ENCODE assay signal across 21 cellular contexts in the genomic region with DNA sequence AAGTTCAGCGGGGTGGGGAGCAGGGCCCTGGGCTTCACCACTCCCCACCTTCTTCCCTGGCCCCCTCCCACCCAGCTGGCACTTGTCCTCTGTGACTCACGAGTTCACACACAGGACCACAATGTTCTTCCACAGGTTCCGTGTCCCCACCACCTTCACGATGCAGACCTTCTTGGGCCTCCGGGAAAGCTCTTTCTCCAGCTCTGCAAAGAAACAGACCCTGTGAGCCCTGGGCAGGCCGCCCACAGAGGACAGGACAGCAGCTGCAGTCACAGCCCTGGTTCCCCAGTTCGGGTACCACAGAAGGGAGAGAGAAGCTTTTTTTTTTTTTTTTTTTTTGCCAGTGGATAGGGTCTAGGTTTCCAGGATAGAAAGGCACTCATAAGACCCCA. TPM values are rescaled to one million over a fixed set of nuclear protein-coding genes. Genes with fewer than 3 reads are reported as not detected.
DNase-seq lines count a peak whose midpoint lies in the region; ATAC-seq and TF ChIP-seq lines count a peak whose summit lies in the region.
"Had no signal": no experiment of that assay in that cellular context is flagged by ENCODE, and none has a peak within 500 bp of the region (broad histone marks: within the 10 kb centered on the region; RNA-seq: fewer than 3 reads in every experiment).

No MANE protein-coding gene starts in this region.

- TF ChIP-seq CTCF in right atrium auricular region (IDR thresholded peaks at IDR 0.05) (no peak), WTC11 (IDR thresholded peaks at IDR 0.05) (no peak), spleen (IDR thresholded peaks at IDR 0.05 in 8 of 11, conservative IDR thresholded peaks at IDR 0.05 in 3 of 11) (no peak)

- WGBS in spleen, 5 donors: 85 to 91% (median 86%) methylated on average over 7 of the region's 7 CpGs

- ATAC-seq in WTC11 (no peak), GM21360 (IDR thresholded peaks at IDR 0.05; ENCODE audit: unreplicated experiment) (no peak)
- ATAC-seq: K562, PC-3 had no signal

- H3K9me3 ChIP-seq in right atrium auricular region: no peaks in the 10 kb centered on the region
- no peaks in the 10 kb centered on the region for H3K9me3 ChIP-seq in spleen
- H3K9me3 ChIP-seq: MG63 had no signal

- H3K4me3 Mint-ChIP-seq in WTC11: no peak overlapping the region
- H3K4me3 Mint-ChIP-seq: CD14-positive monocyte had no signal

- H3K36me3 ChIP-seq in right atrium auricular region (no peaks in the 10 kb centered on the region), spleen (peaks cover 0 to under 1% (median 0%) of the 10 kb centered on the region in 6 donors)
- H3K36me3 ChIP-seq: MG63 had no signal

- intact Hi-C loops in cardiac septum (cut with DNase I) (loop anchor here (10.0 kb wide), 1 partner anchor 595 kb away; no protein-coding TSS in a partner anchor), spleen (cut with DNase I; ENCODE audit: low total_unique reads) (loop anchor here (10.0 kb wide), 1 partner anchor 165 kb away; a partner anchor contains a TSS)

- no peak for TF ChIP-seq POLR2A in spleen (IDR thresholded peaks at IDR 0.05)

- H3K27ac ChIP-seq in right atrium auricular region: no peak overlapping the region
- no peak overlapping the region for H3K27ac ChIP-seq in spleen

- DNase-seq in cardiac septum (ENCODE audit: low spot score) (peak; percentile 20), right atrium auricular region (ENCODE audit: low spot score) (no peak), WTC11 (ENCODE audit: low spot score) (peak; percentile 8), myocyte (ENCODE audit: low read depth) (peak; percentile 60), spleen (peak; percentile 58), NOMO-1 treated with dmso at 0.1 percent for 144 hours (lab: John Stamatoyannopoulos, UW; ENCODE audit: unreplicated experiment) (no peak)
- no peak for DNase-seq in activated effector memory CD4-positive, alpha-beta T cell treated with anti-CD3 and anti-CD28 coated beads, Interleukin-2, amount 50 U/mL, for 16 hours
- DNase-seq: AML-193, DMS53, GDM1, MG63, NCI-H1417, NCI-H1694 treated with DMSO at 0.1 percent for 48 hours, NCI-H446, NCI-H526 treated with DMSO at 0.1 percent for 48 hours, PC-3, RPMI8226, SHP77 treated with DMSO at 0.1 percent for 48 hours had no signal

- no peak overlapping the region for H3K4me3 ChIP-seq in right atrium auricular region
- H3K4me3 ChIP-seq in spleen: no peak overlapping the region
- H3K4me3 ChIP-seq: K562, MG63 had no signal

- no peaks in the 10 kb centered on the region for H3K27me3 Mint-ChIP-seq in WTC11 (ENCODE audit: low read depth)

- H3K36me3 Mint-ChIP-seq in WTC11: peaks cover 58% of the 10 kb centered on the region
- H3K36me3 Mint-ChIP-seq: CD14-positive monocyte had no signal

- H3K4me1 ChIP-seq in right atrium auricular region (peaks cover 0 to 7% of the 10 kb centered on the region in 2 donors), spleen (peaks cover 0 to 9% (median 0%) of the 10 kb centered on the region in 6 donors)

- H3K27me3 ChIP-seq in right atrium auricular region (no peaks in the 10 kb centered on the region), spleen (replicated peaks in 1 of 7) (no peaks in the 10 kb centered on the region)
- H3K27me3 ChIP-seq: MG63 had no signal

- H3K4me1 Mint-ChIP-seq in WTC11: no peaks in the 10 kb centered on the region
- H3K4me1 Mint-ChIP-seq: CD14-positive monocyte had no signal

- peak overlapping the region; percentile 16 for H3K27ac Mint-ChIP-seq in WTC11

- POLR2A ChIA-PET in WTC11 (lab: Charles Lee): no interaction called here

- CTCF ChIA-PET in WTC11 (lab: Charles Lee): interaction anchor here (1.6 kb wide), 1 partner anchor 81 kb away, joined by 4 read pairs; no protein-coding TSS in a partner anchor

- H3K9me3 Mint-ChIP-seq in WTC11: no peaks in the 10 kb centered on the region

TF ChIP-seq in WTC11, 78 proteins besides CTCF, POLR2A, EP300 and RAD21:
- TF ChIP-seq, protein P1, sequence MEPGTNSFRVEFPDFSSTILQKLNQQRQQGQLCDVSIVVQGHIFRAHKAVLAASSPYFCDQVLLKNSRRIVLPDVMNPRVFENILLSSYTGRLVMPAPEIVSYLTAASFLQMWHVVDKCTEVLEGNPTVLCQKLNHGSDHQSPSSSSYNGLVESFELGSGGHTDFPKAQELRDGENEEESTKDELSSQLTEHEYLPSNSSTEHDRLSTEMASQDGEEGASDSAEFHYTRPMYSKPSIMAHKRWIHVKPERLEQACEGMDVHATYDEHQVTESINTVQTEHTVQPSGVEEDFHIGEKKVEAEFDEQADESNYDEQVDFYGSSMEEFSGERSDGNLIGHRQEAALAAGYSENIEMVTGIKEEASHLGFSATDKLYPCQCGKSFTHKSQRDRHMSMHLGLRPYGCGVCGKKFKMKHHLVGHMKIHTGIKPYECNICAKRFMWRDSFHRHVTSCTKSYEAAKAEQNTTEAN (CRISPR knock-in tag; IDR thresholded peaks at IDR 0.05): no peak
TF ChIP-seq in WTC11: peak in this region for 0.

RNA-seq across cellular contexts. Expression of a gene that starts 30.9 kb away (rescaled TPM):
- total RNA-seq in cardiac septum (8.8 TPM), right atrium auricular region (10 to 100 TPM in 1 of 2 donors, 1 to 10 TPM in 1; 4.4 to 10.4 TPM), WTC11 (2021) (30.2 to 38.2 TPM (median 32.5 TPM) in 3 replicates), myocyte (16.8 and 43.0 TPM in 2 replicates), spleen (10 to 100 TPM; 12.1 to 21.0 (median 17.3) TPM)
- polyA plus RNA-seq in myocyte (2012): 29.4 TPM
- 10 to 100 TPM; 39.0 to 41.6 (median 39.6) TPM for polyA plus RNA-seq in spleen

Comparison
In these comparisons a context has a peak if more than half of its experiments do, and no peak if none do; other contexts are left out.
1. DNase-seq: peak in cardiac septum (single experiment), WTC11 (single experiment), myocyte (single experiment) and spleen (single experiment); none in right atrium auricular region (single experiment), NOMO-1 treated with dmso at 0.1 percent for 144 hours (single experiment) and activated effector memory CD4-positive, alpha-beta T cell treated with anti-CD3 and anti-CD28 coated beads, Interleukin-2, amount 50 U/mL, for 16 hours (single experiment).